33 cellular contexts compared by ENCODE assay signal in genomic region chr2:117644403-117644802, GRCh38.
"Had no signal": no experiment of that assay in that cellular context is flagged by ENCODE, and none has a peak within 500 bp of the region (broad histone marks: within the 10 kb centered on the region; RNA-seq: fewer than 3 reads in every experiment).

No MANE protein-coding gene starts in this region.

- H3K4me1 ChIP-seq: adrenal gland, ascending aorta, body of pancreas, breast epithelium had no signal

- H3K36me3 ChIP-seq: adrenal gland, ascending aorta, brain microvascular endothelial cell, breast epithelium, cardiac muscle cell had no signal

- H3K9me3 ChIP-seq: adrenal gland, ascending aorta, body of pancreas, breast epithelium had no signal

- ATAC-seq: activated naive CD4-positive, alpha-beta T cell treated with anti-CD3 and anti-CD28 coated beads, Interleukin-2, amount 50 U/mL, for 72 hours; activated naive CD8-positive, alpha-beta T cell treated with anti-CD3 and anti-CD28 coated beads, Interleukin-2, amount 50 U/mL, for 24 hours; activated T-cell treated with anti-CD3 and anti-CD28 coated beads, Interleukin-2, amount 50 U/mL, for 4 hours; activated T-cell treated with anti-CD3 and anti-CD28 coated beads, Interleukin-2, amount 50 U/mL, for 72 hours; activated T-helper 17 cell treated with anti-CD3 and anti-CD28 coated beads, Interleukin-2, amount 50 U/mL, for 72 hours; body of pancreas had no signal

- H3K4me3 ChIP-seq: adrenal gland, ascending aorta, body of pancreas, breast epithelium, cardiac muscle cell had no signal

- H3K27ac ChIP-seq: adrenal gland, ascending aorta, body of pancreas, brain microvascular endothelial cell, breast epithelium, cardiac muscle cell had no signal

- DNase-seq: activated effector memory CD4-positive, alpha-beta T cell treated with anti-CD3 and anti-CD28 coated beads, Interleukin-2, amount 50 U/mL, for 16 hours; activated effector memory CD4-positive, alpha-beta T cell treated with Interleukin-2 at 50 U/mL for 16 hours; activated gamma-delta T cell; activated gamma-delta T cell treated with Interleukin-2 at 50 U/mL for 16 hours; activated naive CD4-positive, alpha-beta T cell; activated naive CD4-positive, alpha-beta T cell treated with anti-CD3 and anti-CD28 coated beads for 36 hours; activated naive CD4-positive, alpha-beta T cell treated with anti-CD3 and anti-CD28 coated beads, Interleukin-2, amount 10 ng/mL, durations not matched to agents 7 days and 5 days; activated naive CD4-positive, alpha-beta T cell treated with anti-CD3 and anti-CD28 coated beads, Interleukin-2, amount 50 U/mL, for 16 hours; activated naive CD4-positive, alpha-beta T cell treated with Interleukin-2 at 50 U/mL for 16 hours; activated naive CD8-positive, alpha-beta T cell treated with anti-CD3 and anti-CD28 coated beads for 36 hours; activated naive CD8-positive, alpha-beta T cell treated with anti-CD3 and anti-CD28 coated beads, Interleukin-2, amount 10 ng/mL, durations not matched to agents 7 days and 5 days; activated naive CD8-positive, alpha-beta T cell treated with anti-CD3 and anti-CD28 coated beads, Interleukin-2, amount 50 U/mL, for 24 hours; activated T-cell treated with anti-CD3 and anti-CD28 coated beads, Interleukin-2, amount 50 U/mL, for 1 hour; activated T-cell treated with anti-CD3 and anti-CD28 coated beads, Interleukin-2, amount 50 U/mL, for 24 hours; activated T-cell treated with anti-CD3 and anti-CD28 coated beads, Interleukin-2, amount 50 U/mL, for 4 hours; activated T-cell treated with anti-CD3 and anti-CD28 coated beads, Interleukin-2, amount 50 U/mL, for 48 hours; activated T-cell treated with anti-CD3 and anti-CD28 coated beads, Interleukin-2, amount 50 U/mL, for 72 hours; adrenal gland; amniotic stem cell; amygdala; anterior cingulate cortex; aorta; body of pancreas; brain microvascular endothelial cell; caudate nucleus; central memory CD4-positive, alpha-beta T cell; cerebellar nuclear complex had no signal

- H3K27me3 ChIP-seq: adrenal gland, ascending aorta, body of pancreas, brain microvascular endothelial cell, breast epithelium, cardiac muscle cell had no signal

- FAIRE-seq: astrocyte had no signal
